ENCODE assay signal across 15 cellular contexts in genomic region chr1:1132928-1133750, GRCh38. TPM values are rescaled to one million over a fixed set of nuclear protein-coding genes. Genes with fewer than 3 reads are reported as not detected.
DNase-seq lines count a peak whose midpoint lies in the region; ATAC-seq and TF ChIP-seq lines count a peak whose summit lies in the region.
"Had no signal": no experiment of that assay in that cellular context is flagged by ENCODE, and none has a peak within 500 bp of the region (broad histone marks: within the 10 kb centered on the region; RNA-seq: fewer than 3 reads in every experiment).

No MANE protein-coding gene starts in this region.

- H3K4me3 ChIP-seq in fibroblast of mammary gland (ENCODE audit: control insufficient read depth, low read depth, low read length) (no peak overlapping the region), mucosa of rectum (ENCODE audit: low read length in 2 of 2) (peak overlapping the region; percentile 70 to 73), tibial nerve (no peak overlapping the region), dorsolateral prefrontal cortex (no peak overlapping the region)
- H3K4me3 ChIP-seq: A549, SK-N-MC had no signal

- no peaks in the 10 kb centered on the region for H3K36me3 Mint-ChIP-seq in activated naive CD4-positive, alpha-beta T cell treated with anti-CD3 and anti-CD28 coated beads, Interleukin-2, amount 50 U/mL, for 24 hours
- H3K36me3 Mint-ChIP-seq in activated naive CD4-positive, alpha-beta T cell treated with anti-CD3 and anti-CD28 coated beads, Interleukin-2, amount 50 U/mL, for 72 hours: no peaks in the 10 kb centered on the region

- no peaks in the 10 kb centered on the region for H3K36me3 ChIP-seq in mucosa of rectum (ENCODE audit: control insufficient read depth in 2 of 2, insufficient read depth in 2 of 2, low read length in 2 of 2)
- H3K36me3 ChIP-seq in tibial nerve: no peaks in the 10 kb centered on the region

- no peak for TF ChIP-seq EP300 in tibial nerve (IDR thresholded peaks at IDR 0.05)

- peaks cover 4% of the 10 kb centered on the region for H3K4me1 Mint-ChIP-seq in activated naive CD4-positive, alpha-beta T cell treated with anti-CD3 and anti-CD28 coated beads, Interleukin-2, amount 50 U/mL, for 24 hours

- intact Hi-C loops in dorsolateral prefrontal cortex (cut with DNase I): no loop called here

- no peak for DNase-seq in activated naive CD4-positive, alpha-beta T cell treated with anti-CD3 and anti-CD28 coated beads, Interleukin-2, amount 50 U/mL, for 72 hours (ENCODE audit: low spot score in 2 of 2)
- DNase-seq in fibroblast of mammary gland (ENCODE audit: low read depth) (peak; percentile 43), tibial nerve (ENCODE audit: low spot score in 2 of 2) (peak; percentile 25 to 39), dorsolateral prefrontal cortex (no peak), SW 1271 (lab: John Stamatoyannopoulos, UW) (no peak)
- DNase-seq: activated CD4-positive, CD25-positive, alpha-beta regulatory T cell; stimulated activated CD4-positive, alpha-beta T cell treated with anti-CD3 and anti-CD28 coated beads, Interleukin-15, amount 100 ng/mL, for 24 hours had no signal

- H3K27ac ChIP-seq in mucosa of rectum (ENCODE audit: low read depth in 2 of 2, low read length in 2 of 2) (peak overlapping the region; percentile 94 to 98), tibial nerve (peak overlapping the region in 1 of 4 donors; percentile 56), dorsolateral prefrontal cortex (no peak overlapping the region)
- H3K27ac ChIP-seq: A549, SK-N-MC had no signal

- H3K4me1 ChIP-seq in mucosa of rectum (ENCODE audit: control insufficient read depth in 2 of 2, insufficient read depth in 2 of 2, low read length in 2 of 2): peaks cover 28 to 59% of the 10 kb centered on the region in 2 donors
- peaks cover 0 to 27% (median 8%) of the 10 kb centered on the region in 4 donors for H3K4me1 ChIP-seq in tibial nerve
- H3K4me1 ChIP-seq: A549 had no signal

- H3K4me3 Mint-ChIP-seq in activated naive CD4-positive, alpha-beta T cell treated with anti-CD3 and anti-CD28 coated beads, Interleukin-2, amount 50 U/mL, for 24 hours: no peak overlapping the region
- H3K4me3 Mint-ChIP-seq: neural crest cell had no signal

- H3K27ac Mint-ChIP-seq in activated naive CD4-positive, alpha-beta T cell treated with anti-CD3 and anti-CD28 coated beads, Interleukin-2, amount 50 U/mL, for 24 hours: peak overlapping the region; percentile 65
- no peak overlapping the region for H3K27ac Mint-ChIP-seq in activated naive CD4-positive, alpha-beta T cell treated with anti-CD3 and anti-CD28 coated beads, Interleukin-2, amount 50 U/mL, for 72 hours

- no peaks in the 10 kb centered on the region for H3K9me3 ChIP-seq in mucosa of rectum (ENCODE audit: control insufficient read depth in 2 of 2, low read length in 2 of 2)
- H3K9me3 ChIP-seq in tibial nerve: no peaks in the 10 kb centered on the region
- H3K9me3 ChIP-seq: A549 had no signal

- 47 to 49% methylated on average over 25 to 33 of the region's 35 CpGs for WGBS in tibial nerve, 2 donors

- H3K27me3 Mint-ChIP-seq in activated naive CD4-positive, alpha-beta T cell treated with anti-CD3 and anti-CD28 coated beads, Interleukin-2, amount 50 U/mL, for 24 hours: no peaks in the 10 kb centered on the region

- peak overlapping the region; percentile 63 to 90 for H3K9ac ChIP-seq in mucosa of rectum (ENCODE audit: low read depth in 1 of 2, low read length in 2 of 2)

- ATAC-seq in activated naive CD4-positive, alpha-beta T cell treated with anti-CD3 and anti-CD28 coated beads, Interleukin-2, amount 50 U/mL, for 72 hours: no peak
- ATAC-seq in HG03108 (IDR thresholded peaks at IDR 0.05; ENCODE audit: unreplicated experiment): no peak
- ATAC-seq: A549 had no signal

- no peak for TF ChIP-seq CTCF in fibroblast of mammary gland (conservative IDR thresholded peaks at IDR 0.05; ENCODE audit: control insufficient read depth, insufficient read depth, low read depth, low read length)
- TF ChIP-seq CTCF in tibial nerve (IDR thresholded peaks at IDR 0.05): no peak
- TF ChIP-seq CTCF in dorsolateral prefrontal cortex (IDR thresholded peaks at IDR 0.05 in 54 of 56, conservative IDR thresholded peaks at IDR 0.05 in 2 of 56; ENCODE audit: low read depth in 1 of 56, partially characterized antibody in 56 of 56): no peak

- no peak for TF ChIP-seq POLR2A in tibial nerve (IDR thresholded peaks at IDR 0.05)

- H3K27me3 ChIP-seq in mucosa of rectum (ENCODE audit: control insufficient read depth in 2 of 2, insufficient read depth in 2 of 2, low read length in 2 of 2) (no peaks in the 10 kb centered on the region), tibial nerve (peaks cover 0 to 25% of the 10 kb centered on the region in 2 donors), dorsolateral prefrontal cortex (peaks cover 0 to 19% (median 13%) of the 10 kb centered on the region in 45 donors)

- H3K9me3 Mint-ChIP-seq in activated naive CD4-positive, alpha-beta T cell treated with anti-CD3 and anti-CD28 coated beads, Interleukin-2, amount 50 U/mL, for 24 hours: no peaks in the 10 kb centered on the region
- no peaks in the 10 kb centered on the region for H3K9me3 Mint-ChIP-seq in activated naive CD4-positive, alpha-beta T cell treated with anti-CD3 and anti-CD28 coated beads, Interleukin-2, amount 50 U/mL, for 72 hours
- H3K9me3 Mint-ChIP-seq: neural crest cell had no signal

RNA-seq across cellular contexts. Expression of gene C1orf159, which starts 17.2 kb away (rescaled TPM):
- 10 to 100 TPM; 20.7 to 21.2 TPM for total RNA-seq in activated naive CD4-positive, alpha-beta T cell treated with anti-CD3 and anti-CD28 coated beads, Interleukin-2, amount 50 U/mL, for 72 hours
- total RNA-seq in tibial nerve (10 to 100 TPM; 18.4 to 29.4 (median 23.1) TPM), dorsolateral prefrontal cortex (10 to 100 TPM; 14.3 to 35.0 (median 23.4) TPM)

RNA-seq across cellular contexts. Expression of gene TTLL10, which starts 40.5 kb away (rescaled TPM):
- total RNA-seq in activated naive CD4-positive, alpha-beta T cell treated with anti-CD3 and anti-CD28 coated beads, Interleukin-2, amount 50 U/mL, for 72 hours: not detected
- total RNA-seq in tibial nerve (not detected), dorsolateral prefrontal cortex (under 1 TPM in 4 of 120 experiments, not detected in 116; 0.50 to 0.91 (median 0.70) TPM)
- total RNA-seq: frontal cortex, LHCN-M2, neural crest cell had no signal

RNA-seq across cellular contexts. Expression of gene RNF223, which starts 59.0 kb away (rescaled TPM):
- not detected for total RNA-seq in activated naive CD4-positive, alpha-beta T cell treated with anti-CD3 and anti-CD28 coated beads, Interleukin-2, amount 50 U/mL, for 72 hours
- total RNA-seq in tibial nerve (not detected), dorsolateral prefrontal cortex (under 1 TPM in 2 of 120 experiments, not detected in 118; 0.28 to 0.63 TPM)
- total RNA-seq: frontal cortex, LHCN-M2, neural crest cell had no signal

Comparison
In these comparisons a context has a peak if more than half of its experiments do, and no peak if none do; other contexts are left out.
1. DNase-seq: peak in fibroblast of mammary gland (single experiment) and tibial nerve (2 of 2); none in activated naive CD4-positive, alpha-beta T cell treated with anti-CD3 and anti-CD28 coated beads, Interleukin-2, amount 50 U/mL, for 72 hours (0 of 2), dorsolateral prefrontal cortex (0 of 10) and SW 1271 (0 of 2).
2. H3K4me3 ChIP-seq: peak in mucosa of rectum (2 of 2); none in fibroblast of mammary gland (single experiment), tibial nerve (0 of 4) and dorsolateral prefrontal cortex (0 of 59).
3. H3K27ac ChIP-seq: peak in mucosa of rectum (2 of 2); none in dorsolateral prefrontal cortex (0 of 59).